ENCODE assay signal across 1 cellular context in the genomic region with DNA sequence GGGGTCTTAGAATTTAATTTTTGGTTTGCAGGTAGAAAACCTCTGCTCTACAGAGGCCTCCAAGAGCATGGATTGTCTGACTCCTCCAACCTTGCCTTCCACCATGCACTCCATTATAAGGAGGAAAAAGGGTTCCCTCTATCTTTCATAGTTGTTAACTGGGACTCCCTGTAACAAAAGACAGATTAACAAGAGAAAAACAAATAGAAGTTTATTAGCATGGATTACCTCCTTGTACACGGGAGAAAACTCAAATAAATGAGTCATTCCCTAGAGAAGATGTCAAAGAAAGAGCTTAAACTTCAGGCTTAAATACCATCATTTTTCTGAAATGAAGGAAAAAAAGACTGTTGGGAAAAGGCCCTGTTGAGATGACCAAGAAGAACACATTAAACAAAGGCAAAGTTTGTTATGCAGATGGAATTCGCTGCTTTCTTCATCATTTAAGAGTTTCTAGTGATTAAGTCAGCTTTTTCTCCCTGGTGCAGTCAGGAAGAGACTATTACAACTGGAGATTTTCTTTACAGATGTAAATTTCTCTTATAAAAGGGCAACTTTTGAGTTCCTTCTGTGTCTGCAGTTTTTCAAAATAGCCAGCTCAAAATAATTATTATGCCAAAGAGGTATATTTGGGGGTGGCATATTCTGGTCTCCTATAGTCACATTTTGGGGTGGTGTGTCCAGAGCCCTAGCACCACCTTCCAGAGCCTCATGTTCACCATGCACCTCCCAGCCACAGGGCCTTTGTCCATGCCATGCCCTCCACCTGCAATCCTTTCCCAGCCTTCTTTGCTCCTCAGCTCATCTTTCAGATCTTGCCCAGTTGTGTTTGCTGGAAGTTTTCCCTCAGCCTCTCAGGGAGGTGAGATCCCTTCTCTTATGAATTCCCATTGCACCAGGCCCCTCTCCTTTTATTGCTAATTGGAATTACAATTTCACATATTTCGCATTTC.
TF ChIP-seq lines count a peak whose summit lies in the region.

No MANE protein-coding gene starts in this region.

TF ChIP-seq in WTC11, 78 proteins besides CTCF, POLR2A, EP300 and RAD21 (continued from another document):
- TF ChIP-seq, protein P1, sequence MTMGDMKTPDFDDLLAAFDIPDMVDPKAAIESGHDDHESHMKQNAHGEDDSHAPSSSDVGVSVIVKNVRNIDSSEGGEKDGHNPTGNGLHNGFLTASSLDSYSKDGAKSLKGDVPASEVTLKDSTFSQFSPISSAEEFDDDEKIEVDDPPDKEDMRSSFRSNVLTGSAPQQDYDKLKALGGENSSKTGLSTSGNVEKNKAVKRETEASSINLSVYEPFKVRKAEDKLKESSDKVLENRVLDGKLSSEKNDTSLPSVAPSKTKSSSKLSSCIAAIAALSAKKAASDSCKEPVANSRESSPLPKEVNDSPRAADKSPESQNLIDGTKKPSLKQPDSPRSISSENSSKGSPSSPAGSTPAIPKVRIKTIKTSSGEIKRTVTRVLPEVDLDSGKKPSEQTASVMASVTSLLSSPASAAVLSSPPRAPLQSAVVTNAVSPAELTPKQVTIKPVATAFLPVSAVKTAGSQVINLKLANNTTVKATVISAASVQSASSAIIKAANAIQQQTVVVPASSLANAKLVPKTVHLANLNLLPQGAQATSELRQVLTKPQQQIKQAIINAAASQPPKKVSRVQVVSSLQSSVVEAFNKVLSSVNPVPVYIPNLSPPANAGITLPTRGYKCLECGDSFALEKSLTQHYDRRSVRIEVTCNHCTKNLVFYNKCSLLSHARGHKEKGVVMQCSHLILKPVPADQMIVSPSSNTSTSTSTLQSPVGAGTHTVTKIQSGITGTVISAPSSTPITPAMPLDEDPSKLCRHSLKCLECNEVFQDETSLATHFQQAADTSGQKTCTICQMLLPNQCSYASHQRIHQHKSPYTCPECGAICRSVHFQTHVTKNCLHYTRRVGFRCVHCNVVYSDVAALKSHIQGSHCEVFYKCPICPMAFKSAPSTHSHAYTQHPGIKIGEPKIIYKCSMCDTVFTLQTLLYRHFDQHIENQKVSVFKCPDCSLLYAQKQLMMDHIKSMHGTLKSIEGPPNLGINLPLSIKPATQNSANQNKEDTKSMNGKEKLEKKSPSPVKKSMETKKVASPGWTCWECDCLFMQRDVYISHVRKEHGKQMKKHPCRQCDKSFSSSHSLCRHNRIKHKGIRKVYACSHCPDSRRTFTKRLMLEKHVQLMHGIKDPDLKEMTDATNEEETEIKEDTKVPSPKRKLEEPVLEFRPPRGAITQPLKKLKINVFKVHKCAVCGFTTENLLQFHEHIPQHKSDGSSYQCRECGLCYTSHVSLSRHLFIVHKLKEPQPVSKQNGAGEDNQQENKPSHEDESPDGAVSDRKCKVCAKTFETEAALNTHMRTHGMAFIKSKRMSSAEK (CRISPR knock-in tag; IDR thresholded peaks at IDR 0.05; ENCODE audit: borderline replicate concordance): no peak
- TF ChIP-seq KAT7 (CRISPR knock-in tag; IDR thresholded peaks at IDR 0.05; ENCODE audit: borderline replicate concordance) (no peak), GRHL2 (CRISPR knock-in tag; IDR thresholded peaks at IDR 0.05; ENCODE audit: insufficient replicate concordance, severe bottlenecking) (no peak), NR3C1 (CRISPR knock-in tag; conservative IDR thresholded peaks at IDR 0.05; ENCODE audit: low read depth) (no peak), ZNF138 (CRISPR knock-in tag; conservative IDR thresholded peaks at IDR 0.05) (no peak), NFE2L1 (CRISPR knock-in tag; IDR thresholded peaks at IDR 0.05) (no peak), MLX (CRISPR knock-in tag; IDR thresholded peaks at IDR 0.05) (no peak), TEAD4 (CRISPR knock-in tag; IDR thresholded peaks at IDR 0.05) (no peak), NFATC4 (CRISPR knock-in tag; IDR thresholded peaks at IDR 0.05) (no peak)
- TF ChIP-seq, protein P2, sequence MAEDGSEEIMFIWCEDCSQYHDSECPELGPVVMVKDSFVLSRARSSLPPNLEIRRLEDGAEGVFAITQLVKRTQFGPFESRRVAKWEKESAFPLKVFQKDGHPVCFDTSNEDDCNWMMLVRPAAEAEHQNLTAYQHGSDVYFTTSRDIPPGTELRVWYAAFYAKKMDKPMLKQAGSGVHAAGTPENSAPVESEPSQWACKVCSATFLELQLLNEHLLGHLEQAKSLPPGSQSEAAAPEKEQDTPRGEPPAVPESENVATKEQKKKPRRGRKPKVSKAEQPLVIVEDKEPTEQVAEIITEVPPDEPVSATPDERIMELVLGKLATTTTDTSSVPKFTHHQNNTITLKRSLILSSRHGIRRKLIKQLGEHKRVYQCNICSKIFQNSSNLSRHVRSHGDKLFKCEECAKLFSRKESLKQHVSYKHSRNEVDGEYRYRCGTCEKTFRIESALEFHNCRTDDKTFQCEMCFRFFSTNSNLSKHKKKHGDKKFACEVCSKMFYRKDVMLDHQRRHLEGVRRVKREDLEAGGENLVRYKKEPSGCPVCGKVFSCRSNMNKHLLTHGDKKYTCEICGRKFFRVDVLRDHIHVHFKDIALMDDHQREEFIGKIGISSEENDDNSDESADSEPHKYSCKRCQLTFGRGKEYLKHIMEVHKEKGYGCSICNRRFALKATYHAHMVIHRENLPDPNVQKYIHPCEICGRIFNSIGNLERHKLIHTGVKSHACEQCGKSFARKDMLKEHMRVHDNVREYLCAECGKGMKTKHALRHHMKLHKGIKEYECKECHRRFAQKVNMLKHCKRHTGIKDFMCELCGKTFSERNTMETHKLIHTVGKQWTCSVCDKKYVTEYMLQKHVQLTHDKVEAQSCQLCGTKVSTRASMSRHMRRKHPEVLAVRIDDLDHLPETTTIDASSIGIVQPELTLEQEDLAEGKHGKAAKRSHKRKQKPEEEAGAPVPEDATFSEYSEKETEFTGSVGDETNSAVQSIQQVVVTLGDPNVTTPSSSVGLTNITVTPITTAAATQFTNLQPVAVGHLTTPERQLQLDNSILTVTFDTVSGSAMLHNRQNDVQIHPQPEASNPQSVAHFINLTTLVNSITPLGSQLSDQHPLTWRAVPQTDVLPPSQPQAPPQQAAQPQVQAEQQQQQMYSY (CRISPR knock-in tag; IDR thresholded peaks at IDR 0.05): no peak
TF ChIP-seq in WTC11: peak in this region for 3.
